Comparison of ENCODE assay signal across 12 cellular contexts in the genomic region with DNA sequence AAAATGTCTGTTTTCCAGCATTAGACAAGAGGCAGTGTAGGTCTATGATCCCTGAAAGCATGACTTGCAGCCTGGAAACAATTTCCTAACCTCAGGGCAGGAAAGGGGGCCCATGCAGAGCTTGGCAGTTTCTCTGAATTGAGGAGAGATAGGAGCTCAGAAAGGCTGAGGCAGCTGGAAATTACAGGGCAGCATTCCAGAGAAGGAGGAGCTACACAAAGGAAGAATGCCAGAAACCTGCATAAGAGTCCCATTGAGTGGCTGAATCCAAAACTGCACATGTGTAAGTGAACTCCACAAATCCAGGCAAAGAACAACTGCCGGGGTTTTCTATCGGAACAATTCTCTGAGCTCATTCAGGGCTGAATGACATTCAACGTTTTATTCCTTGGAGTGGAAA.
A peak's percentile ranks its signal among the peaks of the same experiment; 100 is the strongest.
DNase-seq lines count a peak whose midpoint lies in the region; ATAC-seq and TF ChIP-seq lines count a peak whose summit lies in the region.
"Had no signal": no experiment of that assay in that cellular context is flagged by ENCODE, and none has a peak within 500 bp of the region (broad histone marks: within the 10 kb centered on the region; RNA-seq: fewer than 3 reads in every experiment).

No MANE protein-coding gene starts in this region.

- no peak overlapping the region for H3K4me3 Mint-ChIP-seq in activated CD8-positive, alpha-beta T cell treated with anti-CD3 and anti-CD28 coated beads, Interleukin-2, amount 10 ng/mL, durations not matched to agents 7 days and 5 days
- H3K4me3 Mint-ChIP-seq: activated T-helper 1 cell treated with anti-CD3 and anti-CD28 coated beads, Interleukin-12 subunit alpha, Interleukin-12 subunit beta, Interleukin-2, Interleukin-4 antibody, amounts not matched to agents 30 ng/mL and 10 ng/mL and 1 ng/mL, durations not matched to agents 14 hours and 24 hours and 36 hours; T-helper 2 cell treated with Interferon-gamma antibody and Interleukin-4, amounts not matched to agents 5 μg/mL and 100 μg/mL, for 36 hours had no signal

- no peak overlapping the region for H3K27ac Mint-ChIP-seq in activated CD8-positive, alpha-beta T cell treated with anti-CD3 and anti-CD28 coated beads, Interleukin-2, amount 10 ng/mL, durations not matched to agents 7 days and 5 days
- H3K27ac Mint-ChIP-seq: activated T-helper 1 cell treated with anti-CD3 and anti-CD28 coated beads, Interleukin-12 subunit alpha, Interleukin-12 subunit beta, Interleukin-2, Interleukin-4 antibody, amounts not matched to agents 30 ng/mL and 10 ng/mL and 1 ng/mL, durations not matched to agents 14 hours and 24 hours and 36 hours; T-helper 2 cell treated with Interferon-gamma antibody and Interleukin-4, amounts not matched to agents 5 μg/mL and 100 μg/mL, for 36 hours had no signal

- no peak overlapping the region for H3K9ac ChIP-seq in GM23248

- DNase-seq in DMS153 treated with DMSO at 0.1 percent for 48 hours (lab: John Stamatoyannopoulos, UW; ENCODE audit: unreplicated experiment) (peak; percentile 2), NCI-H226 (peak; percentile 89), fibroblast of mammary gland (ENCODE audit: low read depth) (peak; percentile 58), myocyte (ENCODE audit: low read depth) (peak; percentile 49), GM23248 (no peak), GM19240 (ENCODE audit: insufficient read length, low spot score) (no peak), NCI-H1436 (lab: John Stamatoyannopoulos, UW) (no peak)
- no peak for DNase-seq in activated CD8-positive, alpha-beta T cell treated with anti-CD3 and anti-CD28 coated beads, Interleukin-2, amount 10 ng/mL, durations not matched to agents 7 days and 5 days
- DNase-seq: NCI-H1436 treated with DMSO at 0.1 percent for 48 hours; stimulated activated CD8-positive, alpha-beta memory T cell treated with anti-CD3 and anti-CD28 coated beads, Interleukin-4, amount 100 ng/mL, for 48 hours had no signal

- H4K20me1 ChIP-seq in GM23248 (ENCODE audit: insufficient read depth), result no peaks in the 10 kb centered on the region

- H3K36me3 ChIP-seq in GM23248 (ENCODE audit: low read depth), result no peaks in the 10 kb centered on the region

- no peak for TF ChIP-seq CTCF in fibroblast of mammary gland (conservative IDR thresholded peaks at IDR 0.05; ENCODE audit: control insufficient read depth, insufficient read depth, low read depth, low read length)

- H2AFZ ChIP-seq in GM23248, result no peak overlapping the region

- peaks cover 12% of the 10 kb centered on the region for H3F3A ChIP-seq in GM23248 (ENCODE audit: insufficient read depth)

- no peaks in the 10 kb centered on the region for H3K9me3 Mint-ChIP-seq in activated CD8-positive, alpha-beta T cell treated with anti-CD3 and anti-CD28 coated beads, Interleukin-2, amount 10 ng/mL, durations not matched to agents 7 days and 5 days (ENCODE audit: insufficient read depth)

- peaks cover 9% of the 10 kb centered on the region for H3K4me1 ChIP-seq in GM23248 (ENCODE audit: insufficient read depth)

- H3K27me3 ChIP-seq in GM23248 (replicated peaks; ENCODE audit: insufficient read depth), result no peaks in the 10 kb centered on the region

- H3K27me3 Mint-ChIP-seq in activated CD8-positive, alpha-beta T cell treated with anti-CD3 and anti-CD28 coated beads, Interleukin-2, amount 10 ng/mL, durations not matched to agents 7 days and 5 days (ENCODE audit: low read depth), result no peaks in the 10 kb centered on the region

- H3K79me2 ChIP-seq in GM23248 (ENCODE audit: insufficient read depth), result no peaks in the 10 kb centered on the region

- ATAC-seq in activated CD8-positive, alpha-beta T cell treated with anti-CD3 and anti-CD28 coated beads, Interleukin-2, amount 10 ng/mL, durations not matched to agents 7 days and 5 days, result no peak

- no peaks in the 10 kb centered on the region for H3K9me3 ChIP-seq in GM23248 (ENCODE audit: low read depth)

- H3K36me3 Mint-ChIP-seq in activated CD8-positive, alpha-beta T cell treated with anti-CD3 and anti-CD28 coated beads, Interleukin-2, amount 10 ng/mL, durations not matched to agents 7 days and 5 days (ENCODE audit: low read depth), result no peaks in the 10 kb centered on the region

- CTCF ChIA-PET in activated CD8-positive, alpha-beta T cell treated with anti-CD3 and anti-CD28 coated beads, Interleukin-2, amount 10 ng/mL, durations not matched to agents 7 days and 5 days (lab: Charles Lee), result no interaction called here

- in situ Hi-C loops in GM23248 (cut with MboI), result no loop called here

- no peak overlapping the region for H3K27ac ChIP-seq in GM23248

- WGBS in GM23248 (ENCODE audit: low coverage in 1 of 2, low lambda C conversion rate in 2 of 2, missing lambda C conversion rate in 2 of 2), 2 experiments, result 83 to 85% methylated on average over 3 of the region's 3 CpGs

- H3K4me2 ChIP-seq in GM23248 (ENCODE audit: unreplicated experiment), result no peak overlapping the region

- no peaks in the 10 kb centered on the region for H3K4me1 Mint-ChIP-seq in activated CD8-positive, alpha-beta T cell treated with anti-CD3 and anti-CD28 coated beads, Interleukin-2, amount 10 ng/mL, durations not matched to agents 7 days and 5 days (ENCODE audit: low read depth)

- H3K4me3 ChIP-seq in fibroblast of mammary gland (ENCODE audit: control insufficient read depth, low read depth, low read length), result no peak overlapping the region
- H3K4me3 ChIP-seq in GM23248, result no peak overlapping the region

- POLR2A ChIA-PET in activated CD8-positive, alpha-beta T cell treated with anti-CD3 and anti-CD28 coated beads, Interleukin-2, amount 10 ng/mL, durations not matched to agents 7 days and 5 days (lab: Charles Lee), result interaction anchor here (0.5 kb wide), 1 partner anchor 1900 kb away, joined by 4 read pairs; no protein-coding TSS in a partner anchor

- no peaks in the 10 kb centered on the region for H3K9me2 ChIP-seq in GM23248 (ENCODE audit: insufficient read depth)

Comparison
In these comparisons a context has a peak if more than half of its experiments do, and no peak if none do; other contexts are left out.
1. DNase-seq: peak in DMS153 treated with DMSO at 0.1 percent for 48 hours (single experiment), NCI-H226 (single experiment), fibroblast of mammary gland (single experiment) and myocyte (single experiment); none in activated CD8-positive, alpha-beta T cell treated with anti-CD3 and anti-CD28 coated beads, Interleukin-2, amount 10 ng/mL, durations not matched to agents 7 days and 5 days (single experiment), GM23248 (single experiment), GM19240 (single experiment) and NCI-H1436 (single experiment).